ENCODE assay signal across 8 cellular contexts in genomic region chr11:64776875-64777274, GRCh38. TPM values are rescaled to one million over a fixed set of nuclear protein-coding genes. Genes with fewer than 3 reads are reported as not detected.
A peak's percentile ranks its signal among the peaks of the same experiment; 100 is the strongest.
DNase-seq lines count a peak whose midpoint lies in the region; ATAC-seq lines count a peak whose summit lies in the region.

No MANE protein-coding gene starts in this region.

- peak overlapping the region; percentile 55 for H3K27ac ChIP-seq in stomach smooth muscle (ENCODE audit: low read length)

- peak overlapping the region; percentile 95 to 98 for H3K4me3 ChIP-seq in stomach smooth muscle (ENCODE audit: low read length in 2 of 2)

- peak overlapping the region; percentile 82 for H3K4me3 Mint-ChIP-seq in T-helper 2 cell treated with Interferon-gamma antibody and Interleukin-4, amounts not matched to agents 5 μg/mL and 100 μg/mL, for 36 hours
- H3K4me3 Mint-ChIP-seq in activated naive CD8-positive, alpha-beta T cell, result peak overlapping the region; percentile 93
- H3K4me3 Mint-ChIP-seq in immature natural killer cell, result peak overlapping the region; percentile 88 to 95 (median 94)

- no peak for ATAC-seq in HG03135 (IDR thresholded peaks at IDR 0.05; ENCODE audit: unreplicated experiment)

- H3K27me3 Mint-ChIP-seq in T-helper 2 cell treated with Interferon-gamma antibody and Interleukin-4, amounts not matched to agents 5 μg/mL and 100 μg/mL, for 36 hours (ENCODE audit: low read depth), result peaks cover 2% of the 10 kb centered on the region
- no peaks in the 10 kb centered on the region for H3K27me3 Mint-ChIP-seq in activated naive CD8-positive, alpha-beta T cell
- peaks cover 20 to 29% (median 20%) of the 10 kb centered on the region in 3 donors for H3K27me3 Mint-ChIP-seq in immature natural killer cell (ENCODE audit: low read depth in 3 of 3)

- peaks cover 60% of the 10 kb centered on the region for H3K36me3 Mint-ChIP-seq in T-helper 2 cell treated with Interferon-gamma antibody and Interleukin-4, amounts not matched to agents 5 μg/mL and 100 μg/mL, for 36 hours (ENCODE audit: low read depth)
- H3K36me3 Mint-ChIP-seq in activated naive CD8-positive, alpha-beta T cell, result peaks cover 28% of the 10 kb centered on the region
- H3K36me3 Mint-ChIP-seq in immature natural killer cell, result peaks cover 11 to 47% (median 42%) of the 10 kb centered on the region in 3 donors

- peak overlapping the region; percentile 84 to 86 for H3K9ac ChIP-seq in stomach smooth muscle (ENCODE audit: low read length in 2 of 2)

- H3K36me3 ChIP-seq in stomach smooth muscle (ENCODE audit: control insufficient read depth in 2 of 2, insufficient read depth in 2 of 2, low read length in 2 of 2), result peaks cover 31 to 46% of the 10 kb centered on the region in 2 donors

- peak overlapping the region; percentile 63 for H3K27ac Mint-ChIP-seq in T-helper 2 cell treated with Interferon-gamma antibody and Interleukin-4, amounts not matched to agents 5 μg/mL and 100 μg/mL, for 36 hours
- H3K27ac Mint-ChIP-seq in activated naive CD8-positive, alpha-beta T cell, result peak overlapping the region; percentile 87
- H3K27ac Mint-ChIP-seq in immature natural killer cell, result peak overlapping the region; percentile 86 to 96 (median 92)

- H3K4me1 ChIP-seq in stomach smooth muscle (ENCODE audit: control insufficient read depth, insufficient read depth, low read length), result peaks cover 31% of the 10 kb centered on the region

- no peaks in the 10 kb centered on the region for H3K9me3 Mint-ChIP-seq in T-helper 2 cell treated with Interferon-gamma antibody and Interleukin-4, amounts not matched to agents 5 μg/mL and 100 μg/mL, for 36 hours
- no peaks in the 10 kb centered on the region for H3K9me3 Mint-ChIP-seq in activated naive CD8-positive, alpha-beta T cell (ENCODE audit: low read depth)
- H3K9me3 Mint-ChIP-seq in immature natural killer cell, result no peaks in the 10 kb centered on the region

- H3K27me3 ChIP-seq in stomach smooth muscle (ENCODE audit: control insufficient read depth in 1 of 2, insufficient read depth in 2 of 2, low read length in 2 of 2), result no peaks in the 10 kb centered on the region

- peaks cover 62% of the 10 kb centered on the region for H3K4me1 Mint-ChIP-seq in T-helper 2 cell treated with Interferon-gamma antibody and Interleukin-4, amounts not matched to agents 5 μg/mL and 100 μg/mL, for 36 hours (ENCODE audit: low read depth)
- H3K4me1 Mint-ChIP-seq in activated naive CD8-positive, alpha-beta T cell (ENCODE audit: low read depth), result peaks cover 72% of the 10 kb centered on the region
- peaks cover 58 to 75% of the 10 kb centered on the region in 2 donors for H3K4me1 Mint-ChIP-seq in immature natural killer cell

- no peaks in the 10 kb centered on the region for H3K9me3 ChIP-seq in stomach smooth muscle (ENCODE audit: control insufficient read depth in 2 of 2, low read length in 2 of 2)

- DNase-seq in T-helper 2 cell treated with Interferon-gamma antibody and Interleukin-4, amounts not matched to agents 5 μg/mL and 100 μg/mL, for 36 hours (ENCODE audit: low spot score), result no peak
- DNase-seq in T-helper 2 cell, result no peak
- no peak for DNase-seq in immature natural killer cell
- no peak for DNase-seq in iPS-NIHi11 (ENCODE audit: low spot score)
- DNase-seq in Kasumi-1 (lab: John Stamatoyannopoulos, UW), result no peak

RNA-seq across cellular contexts. Expression of gene SF1, which starts 1.5 kb away (rescaled TPM):
- polyA plus RNA-seq in immature natural killer cell, result 100 to 1,000 TPM in 1 of 3 donors, 10 to 100 TPM in 2; 51.1 to 142 (median 56.3) TPM

RNA-seq across cellular contexts. Expression of gene PYGM, which starts 17.1 kb away (rescaled TPM):
- 1 to 10 TPM in 1 of 3 donors, under 1 TPM in 1, not detected in 1; 0.63 to 1.1 TPM for polyA plus RNA-seq in immature natural killer cell

RNA-seq across cellular contexts. Expression of gene MAP4K2, which starts 26.1 kb away (rescaled TPM):
- polyA plus RNA-seq in immature natural killer cell, result 10 to 100 TPM in 2 of 3 donors, 1 to 10 TPM in 1; 9.2 to 16.4 (median 15.9) TPM

RNA-seq across cellular contexts. Expression of gene RASGRP2, which starts 32.9 kb away (rescaled TPM):
- 100 to 1,000 TPM; 142 to 165 (median 154) TPM for polyA plus RNA-seq in immature natural killer cell

RNA-seq across cellular contexts. Expression of gene MEN1, which starts 33.5 kb away (rescaled TPM):
- 10 to 100 TPM; 15.3 to 36.1 (median 27.1) TPM for polyA plus RNA-seq in immature natural killer cell
